Comparison of ENCODE assay signal across 11 cellular contexts in the genomic region with DNA sequence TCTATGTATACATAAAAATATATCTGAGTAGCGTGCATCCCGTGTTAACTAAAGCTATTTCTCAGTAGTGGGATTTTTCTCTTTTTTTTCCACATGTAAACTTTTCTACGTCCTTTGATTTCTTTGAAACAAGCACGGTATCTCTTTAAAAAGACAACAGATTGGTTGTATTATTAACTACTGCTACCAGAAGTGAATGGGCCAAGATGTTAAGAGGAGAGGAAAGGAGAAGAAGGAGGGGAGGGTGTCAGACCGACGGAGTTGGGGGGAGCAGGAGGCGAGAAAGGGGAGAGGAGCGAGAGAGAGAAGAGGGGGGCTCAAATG.
DNase-seq lines count a peak whose midpoint lies in the region; ATAC-seq and TF ChIP-seq lines count a peak whose summit lies in the region.
"Had no signal": no experiment of that assay in that cellular context is flagged by ENCODE, and none has a peak within 500 bp of the region (broad histone marks: within the 10 kb centered on the region; RNA-seq: fewer than 3 reads in every experiment).

No MANE protein-coding gene starts in this region.

- H3K27me3 Mint-ChIP-seq in neural progenitor cell (ENCODE audit: insufficient read depth, low read depth) = peaks cover 18% of the 10 kb centered on the region

- H3K9me2 ChIP-seq in OCI-LY7 (ENCODE audit: insufficient read depth, low read length) = no peaks in the 10 kb centered on the region

- POLR2A ChIA-PET in AG04450 (lab: Yijun Ruan, JAX) = interaction anchor here (2.1 kb wide), 1 partner anchor 75 kb away, joined by 6 read pairs; the partner anchor contains the start of genes CENPN and CMC2
- POLR2A ChIA-PET in Panc1 (lab: Charles Lee) = no interaction called here
- POLR2A ChIA-PET in OCI-LY7 (lab: Charles Lee) = no interaction called here

- H3K9ac ChIP-seq in neural progenitor cell = no peak overlapping the region

- 15% methylated on average over 8 of the region's 8 CpGs for WGBS in esophagus muscularis mucosa

- H3K4me1 ChIP-seq in Panc1 (ENCODE audit: control insufficient read depth, insufficient read depth, low read length) (no peaks in the 10 kb centered on the region; the same call in 1 of the 2 replicates), esophagus muscularis mucosa (peaks cover 9 to 21% (median 18%) of the 10 kb centered on the region in 4 donors), neural progenitor cell (peaks cover 6% of the 10 kb centered on the region), OCI-LY7 (ENCODE audit: insufficient read depth, low read length, poor library complexity, severe bottlenecking) (no peaks in the 10 kb centered on the region)

- in situ Hi-C loops in Panc1 (cut with HindIII; ENCODE audit: low pct_unique_long_range_greater_than_20kb, low sequenced_read_pairs) = no loop called here

- H2AFZ ChIP-seq in neural progenitor cell (replicated peaks) (peak overlapping the region; percentile 60), OCI-LY7 (ENCODE audit: low read length) (no peak overlapping the region)

- TF ChIP-seq CTCF in AG04450 (IDR thresholded peaks at IDR 0.05; ENCODE audit: low read depth, low read length) = no peak
- no peak for TF ChIP-seq CTCF in Panc1 (IDR thresholded peaks at IDR 0.05)
- no peak for TF ChIP-seq CTCF in esophagus muscularis mucosa (IDR thresholded peaks at IDR 0.05)
- no peak for TF ChIP-seq CTCF in neural progenitor cell (IDR thresholded peaks at IDR 0.05)
- TF ChIP-seq CTCF in OCI-LY7 (conservative IDR thresholded peaks at IDR 0.05; ENCODE audit: low read length) = no peak

- TF ChIP-seq POLR2A in esophagus muscularis mucosa (IDR thresholded peaks at IDR 0.05; ENCODE audit: low read depth) = no peak

- H3K27me3 ChIP-seq in AG04450 (ENCODE audit: control insufficient read depth, insufficient read depth, low read length) (no peaks in the 10 kb centered on the region), Panc1 (ENCODE audit: control insufficient read depth, insufficient read depth, low read length) (no peaks in the 10 kb centered on the region), esophagus muscularis mucosa (no peaks in the 10 kb centered on the region), neural progenitor cell (peaks cover 42% of the 10 kb centered on the region)

- H3K4me3 Mint-ChIP-seq in neural progenitor cell = peak overlapping the region; percentile 82

- H3K4me2 ChIP-seq in neural progenitor cell (peak overlapping the region; percentile 76), OCI-LY7 (ENCODE audit: low read length) (no peak overlapping the region)

- DNase-seq in AG04450 (ENCODE audit: low read depth, low spot score) (no peak), Panc1 (ENCODE audit: low read depth, low spot score) (no peak), esophagus muscularis mucosa (ENCODE audit: extremely low spot score) (no peak), neural progenitor cell (ENCODE audit: low spot score) (no peak), mesenteric fat pad (ENCODE audit: low spot score) (no peak), OCI-LY7 (ENCODE audit: low spot score) (no peak)
- DNase-seq: activated CD4-positive, alpha-beta T cell treated with anti-CD3 and anti-CD28 coated beads for 1 hour; GOT3; NCI-H187 treated with DMSO at 0.1 percent for 48 hours had no signal

- ATAC-seq in Panc1 = no peak
- ATAC-seq in GM18861 (IDR thresholded peaks at IDR 0.05; ENCODE audit: unreplicated experiment) = no peak
- no peak for ATAC-seq in GM18909 (IDR thresholded peaks at IDR 0.05; ENCODE audit: poor library complexity, unreplicated experiment)

- no peaks in the 10 kb centered on the region for H3K9me3 ChIP-seq in AG04450 (ENCODE audit: control insufficient read depth, insufficient read depth, low read length)
- no peaks in the 10 kb centered on the region for H3K9me3 ChIP-seq in Panc1 (ENCODE audit: control insufficient read depth, insufficient read depth, low read depth, low read length)
- H3K9me3 ChIP-seq in esophagus muscularis mucosa = no peaks in the 10 kb centered on the region
- H3K9me3 ChIP-seq in neural progenitor cell (ENCODE audit: low read depth) = no peaks in the 10 kb centered on the region
- H3K9me3 ChIP-seq in OCI-LY7 (ENCODE audit: low read length) = no peaks in the 10 kb centered on the region

- peaks cover 9% of the 10 kb centered on the region for H3F3A ChIP-seq in neural progenitor cell (ENCODE audit: low read depth)

- H4K20me1 ChIP-seq in neural progenitor cell (ENCODE audit: low read depth) (no peaks in the 10 kb centered on the region), OCI-LY7 (ENCODE audit: insufficient read depth, low read length) (no peaks in the 10 kb centered on the region)

- H3K4me1 Mint-ChIP-seq in neural progenitor cell = peaks cover 6% of the 10 kb centered on the region

- H3K27ac ChIP-seq in AG04450 (ENCODE audit: low read depth, low read length) = peak overlapping the region; percentile 85
- no peak overlapping the region for H3K27ac ChIP-seq in Panc1 (ENCODE audit: low read length)
- peak overlapping the region; percentile 83 to 90 (median 87) for H3K27ac ChIP-seq in esophagus muscularis mucosa (replicated peaks in 1 of 4)
- no peak overlapping the region for H3K27ac ChIP-seq in neural progenitor cell
- H3K27ac ChIP-seq in OCI-LY7 (ENCODE audit: low read depth, low read length, poor library complexity, severe bottlenecking) = no peak overlapping the region

- intact Hi-C loops in Panc1 (cut with micrococcal nuclease; ENCODE audit: unreplicated experiment) = no loop called here
- intact Hi-C loops in esophagus muscularis mucosa (cut with DNase I) = no loop called here
- intact Hi-C loops in OCI-LY7 (cut with micrococcal nuclease; ENCODE audit: unreplicated experiment) = no loop called here

- H3K4me3 ChIP-seq in AG04450 (ENCODE audit: low read depth, low read length) = peak overlapping the region; percentile 61
- peak overlapping the region; percentile 38 to 53 for H3K4me3 ChIP-seq in Panc1 (ENCODE audit: low read depth in 2 of 2, low read length in 2 of 2)
- peak overlapping the region; percentile 56 to 60 (median 58) for H3K4me3 ChIP-seq in esophagus muscularis mucosa
- H3K4me3 ChIP-seq in neural progenitor cell = peak overlapping the region; percentile 39
- no peak overlapping the region for H3K4me3 ChIP-seq in OCI-LY7 (ENCODE audit: low read depth, low read length, poor library complexity, severe bottlenecking)

- no peak for TF ChIP-seq EP300 in esophagus muscularis mucosa (IDR thresholded peaks at IDR 0.05)

- CTCF ChIA-PET in AG04450 (lab: Charles Lee) (interaction anchor here (0.7 to 1.4 kb wide), 3 partner anchors 81 to 273 kb away, joined by 3 read pairs; partner anchors contain the start of gene ATMIN), Panc1 (lab: Charles Lee) (no interaction called here), OCI-LY7 (lab: Charles Lee; ENCODE audit: unreplicated experiment) (no interaction called here)

- H3K36me3 Mint-ChIP-seq in neural progenitor cell = no peaks in the 10 kb centered on the region

- peaks cover 2% of the 10 kb centered on the region for H3K9me3 Mint-ChIP-seq in neural progenitor cell

- no peak overlapping the region for H3K27ac Mint-ChIP-seq in neural progenitor cell

- BruUV-seq in Panc1 (replicated peaks; lab: Mats Ljungman, UMichigan) (no TSS peak), OCI-LY7 (replicated peaks; lab: Mats Ljungman, UMichigan) (no TSS peak)

- H3K79me2 ChIP-seq in neural progenitor cell (ENCODE audit: low read depth) (no peaks in the 10 kb centered on the region), OCI-LY7 (ENCODE audit: insufficient read depth, low read depth, low read length) (no peaks in the 10 kb centered on the region)

- H3K36me3 ChIP-seq in Panc1 (ENCODE audit: control insufficient read depth, insufficient read depth, low read length) = no peaks in the 10 kb centered on the region
- H3K36me3 ChIP-seq in esophagus muscularis mucosa = no peaks in the 10 kb centered on the region
- no peaks in the 10 kb centered on the region for H3K36me3 ChIP-seq in neural progenitor cell
- H3K36me3 ChIP-seq in OCI-LY7 (ENCODE audit: insufficient read depth, low read length) = no peaks in the 10 kb centered on the region

Comparison
In these comparisons a context has a peak if more than half of its experiments do, and no peak if none do; other contexts are left out.
1. H3K27ac ChIP-seq: peak in AG04450 (single experiment) and esophagus muscularis mucosa (4 of 4); none in Panc1 (single experiment), neural progenitor cell (single experiment) and OCI-LY7 (single experiment).